Comparison of ENCODE assay signal across 12 cellular contexts in genomic region chr9:20835364-20836286, GRCh38.
DNase-seq lines count a peak whose midpoint lies in the region; ATAC-seq and TF ChIP-seq lines count a peak whose summit lies in the region.
"Had no signal": no experiment of that assay in that cellular context is flagged by ENCODE, and none has a peak within 500 bp of the region (broad histone marks: within the 10 kb centered on the region; RNA-seq: fewer than 3 reads in every experiment).

No MANE protein-coding gene starts in this region.

- no peak overlapping the region for H3K14ac ChIP-seq in mesenchymal stem cell (ENCODE audit: low read length in 2 of 2)

- in situ Hi-C loops in Caki2 (cut with HindIII; ENCODE audit: low pct_unique_long_range_greater_than_20kb, low sequenced_read_pairs) (no loop called here), mammary epithelial cell (cut with MboI; ENCODE audit: low sequenced_read_pairs in 2 of 2) (no loop called here)

- TF ChIP-seq CTCF in mammary epithelial cell (conservative IDR thresholded peaks at IDR 0.05 in 1 of 2, IDR thresholded peaks at IDR 0.05 in 1 of 2; ENCODE audit: extremely low read depth in 1 of 2, insufficient read depth in 1 of 2, low read depth in 1 of 2, low read length in 2 of 2) (no peak), spleen (IDR thresholded peaks at IDR 0.05 in 8 of 11, conservative IDR thresholded peaks at IDR 0.05 in 3 of 11) (no peak)
- TF ChIP-seq CTCF in CD4-positive, alpha-beta T cell (IDR thresholded peaks at IDR 0.05), result no peak

- no peaks in the 10 kb centered on the region for H3K79me2 ChIP-seq in mammary epithelial cell (ENCODE audit: insufficient read depth, low read length)

- H3K4me3 Mint-ChIP-seq in CD4-positive, alpha-beta T cell, result no peak overlapping the region
- H3K4me3 Mint-ChIP-seq: CD4-positive, CD25-positive, alpha-beta regulatory T cell had no signal

- H3K27ac Mint-ChIP-seq in CD4-positive, alpha-beta T cell, result no peak overlapping the region
- H3K27ac Mint-ChIP-seq: activated T-helper 2 cell treated with anti-CD3 and anti-CD28 coated beads, Interferon-gamma antibody, Interleukin-2, Interleukin-4, amounts not matched to agents 10 μg/mL and 5 μg/mL and 100 μg/mL, durations not matched to agents 14 hours and 24 hours and 36 hours; CD4-positive, CD25-positive, alpha-beta regulatory T cell had no signal

- H3K9ac ChIP-seq in mammary epithelial cell (ENCODE audit: insufficient read depth, low read length) (no peak overlapping the region), mesenchymal stem cell (ENCODE audit: low read length) (no peak overlapping the region)

- dilution Hi-C loops in mammary epithelial cell (cut with HindIII; ENCODE audit: low sequenced_read_pairs), result no loop called here

- no peak overlapping the region for H2BK120ac ChIP-seq in mesenchymal stem cell (ENCODE audit: low read depth, low read length)

- peaks cover 5% of the 10 kb centered on the region for H3K79me1 ChIP-seq in mesenchymal stem cell (replicated peaks; ENCODE audit: low read length, poor library complexity, severe bottlenecking)

- TF ChIP-seq POLR2A in spleen (IDR thresholded peaks at IDR 0.05), result no peak

- WGBS in mammary epithelial cell (ENCODE audit: low coverage, missing lambda C conversion rate), result 74% methylated on average over 6 of the region's 6 CpGs
- 85% methylated on average over 5 of the region's 6 CpGs for WGBS in mesenchymal stem cell
- 69 to 80% (median 75%) methylated on average over 6 of the region's 6 CpGs for WGBS in spleen, 5 donors

- no peak overlapping the region for H3K4me2 ChIP-seq in mammary epithelial cell (ENCODE audit: insufficient read depth, low read depth, low read length)
- no peak overlapping the region for H3K4me2 ChIP-seq in mesenchymal stem cell (ENCODE audit: low read length, poor library complexity, severe bottlenecking)

- peaks cover 21% of the 10 kb centered on the region for H3K36me3 Mint-ChIP-seq in CD4-positive, alpha-beta T cell (ENCODE audit: low read depth)

- ATAC-seq in CD4-positive, alpha-beta T cell (ENCODE audit: poor library complexity), result no peak

- no peak overlapping the region for H2AFZ ChIP-seq in mammary epithelial cell (ENCODE audit: low read depth, low read length)
- no peak overlapping the region for H2AFZ ChIP-seq in mesenchymal stem cell (ENCODE audit: low read depth, low read length)

- peak; percentile 19 for DNase-seq in Caki2 (ENCODE audit: low read depth)
- peak; percentile 87 for DNase-seq in M059J (ENCODE audit: low read depth)
- peak; percentile 54 for DNase-seq in mammary epithelial cell
- peak; percentile 48 for DNase-seq in mesenchymal stem cell
- no peak for DNase-seq in NCI-H82 treated with DMSO at 0.1 percent for 48 hours (lab: John Stamatoyannopoulos, UW; ENCODE audit: unreplicated experiment)
- no peak for DNase-seq in spleen
- DNase-seq in activated CD8-positive, alpha-beta memory T cell treated with anti-CD3 and anti-CD28 coated beads, Interleukin-2, amount 50 U/mL, for 48 hours, result no peak
- no peak for DNase-seq in CD4-positive, alpha-beta T cell
- DNase-seq: CD4-positive, CD25-positive, alpha-beta regulatory T cell; effector CD8-positive, alpha-beta T cell; OCI-M1 had no signal

- no peak overlapping the region for H4K8ac ChIP-seq in mesenchymal stem cell (ENCODE audit: low read length)

- no peaks in the 10 kb centered on the region for H3K27me3 Mint-ChIP-seq in CD4-positive, alpha-beta T cell
- H3K27me3 Mint-ChIP-seq: CD4-positive, CD25-positive, alpha-beta regulatory T cell had no signal

- no peaks in the 10 kb centered on the region for H3K4me1 Mint-ChIP-seq in CD4-positive, alpha-beta T cell (ENCODE audit: low read depth)

- no peaks in the 10 kb centered on the region for H3K9me3 Mint-ChIP-seq in CD4-positive, alpha-beta T cell
- H3K9me3 Mint-ChIP-seq: activated T-helper 2 cell treated with anti-CD3 and anti-CD28 coated beads, Interferon-gamma antibody, Interleukin-2, Interleukin-4, amounts not matched to agents 10 μg/mL and 5 μg/mL and 100 μg/mL, durations not matched to agents 14 hours and 24 hours and 36 hours had no signal

- no peak overlapping the region for H3K23ac ChIP-seq in mesenchymal stem cell (ENCODE audit: low read length in 2 of 2)

- H2BK15ac ChIP-seq in mesenchymal stem cell (ENCODE audit: low read depth, poor library complexity, severe bottlenecking), result no peak overlapping the region

- no peak overlapping the region for H3K4me3 ChIP-seq in mammary epithelial cell (replicated peaks in 1 of 3; ENCODE audit: insufficient read depth in 1 of 3, low read depth in 2 of 3, low read length in 3 of 3)
- no peak overlapping the region for H3K4me3 ChIP-seq in mesenchymal stem cell (ENCODE audit: insufficient read depth in 1 of 2, low read depth in 1 of 2, low read length in 2 of 2)
- no peak overlapping the region for H3K4me3 ChIP-seq in spleen

- H4K91ac ChIP-seq in mesenchymal stem cell (ENCODE audit: low read length), result no peak overlapping the region

- no peak overlapping the region for H2BK12ac ChIP-seq in mesenchymal stem cell (ENCODE audit: low read length in 2 of 2)

- no TSS peak for BruUV-seq in mammary epithelial cell (replicated peaks; lab: Mats Ljungman, UMichigan)

- H3K27ac ChIP-seq in mammary epithelial cell (ENCODE audit: insufficient read depth, low read depth, low read length), result no peak overlapping the region
- H3K27ac ChIP-seq in mesenchymal stem cell (ENCODE audit: low read length, poor library complexity, severe bottlenecking), result peak overlapping the region; percentile 14
- H3K27ac ChIP-seq in spleen, result no peak overlapping the region
- no peak overlapping the region for H3K27ac ChIP-seq in CD4-positive, alpha-beta T cell (ENCODE audit: low read depth, low read length)

- peaks cover 9% of the 10 kb centered on the region for H3K4me1 ChIP-seq in mammary epithelial cell (ENCODE audit: insufficient read depth, low read length)
- H3K4me1 ChIP-seq in mesenchymal stem cell (ENCODE audit: control insufficient read depth, insufficient read depth, low read depth, low read length), result no peaks in the 10 kb centered on the region
- no peaks in the 10 kb centered on the region for H3K4me1 ChIP-seq in spleen

- no peak overlapping the region for H3K4ac ChIP-seq in mesenchymal stem cell (ENCODE audit: low read depth in 1 of 2, low read length in 2 of 2)

- intact Hi-C loops in mammary epithelial cell (cut with micrococcal nuclease), result no loop called here
- intact Hi-C loops in spleen (cut with DNase I; ENCODE audit: low total_unique reads), result no loop called here
- intact Hi-C loops in CD4-positive, alpha-beta T cell (cut with DNase I, micrococcal nuclease), result no loop called here

- no peaks in the 10 kb centered on the region for H3K9me3 ChIP-seq in mammary epithelial cell (replicated peaks; ENCODE audit: insufficient read depth, low read length)
- H3K9me3 ChIP-seq in mesenchymal stem cell (ENCODE audit: control insufficient read depth, low read length), result peaks cover 5% of the 10 kb centered on the region
- peaks cover 0 to 5% (median 0%) of the 10 kb centered on the region in 8 donors for H3K9me3 ChIP-seq in spleen
- no peaks in the 10 kb centered on the region for H3K9me3 ChIP-seq in CD4-positive, alpha-beta T cell (ENCODE audit: control insufficient read depth, low read length)

- H2BK5ac ChIP-seq in mesenchymal stem cell (ENCODE audit: low read depth, low read length, poor library complexity, severe bottlenecking), result no peak overlapping the region

- no peaks in the 10 kb centered on the region for H3K36me3 ChIP-seq in mammary epithelial cell (ENCODE audit: insufficient read depth, low read length)
- peaks cover 4 to 20% of the 10 kb centered on the region in 2 experiments for H3K36me3 ChIP-seq in mesenchymal stem cell (ENCODE audit: control insufficient read depth in 1 of 2, insufficient read depth in 2 of 2, low read depth in 1 of 2, low read length in 2 of 2)
- peaks cover 0 to 13% (median 0%) of the 10 kb centered on the region in 6 donors for H3K36me3 ChIP-seq in spleen

- H2AK5ac ChIP-seq in mesenchymal stem cell (ENCODE audit: low read length, severe bottlenecking), result no peak overlapping the region

- no peaks in the 10 kb centered on the region for H4K20me1 ChIP-seq in mammary epithelial cell (ENCODE audit: insufficient read depth, low read length)

- H3K27me3 ChIP-seq in mammary epithelial cell (ENCODE audit: insufficient read depth, low read length) (no peaks in the 10 kb centered on the region), mesenchymal stem cell (ENCODE audit: control insufficient read depth in 1 of 2, insufficient read depth in 1 of 2, low read length in 2 of 2) (no peaks in the 10 kb centered on the region), spleen (replicated peaks in 1 of 7) (no peaks in the 10 kb centered on the region)
- no peaks in the 10 kb centered on the region for H3K27me3 ChIP-seq in CD4-positive, alpha-beta T cell (ENCODE audit: control insufficient read depth, insufficient read depth, low read length)

- CTCF ChIA-PET in mammary epithelial cell (lab: Charles Lee; ENCODE audit: low non-redundant PET), result no interaction called here
- CTCF ChIA-PET in CD4-positive, alpha-beta T cell (lab: Charles Lee), result no interaction called here

- POLR2A ChIA-PET in CD4-positive, alpha-beta T cell (lab: Charles Lee), result no interaction called here

- H3K18ac ChIP-seq in mesenchymal stem cell (ENCODE audit: low read depth in 1 of 2, low read length in 2 of 2), result no peak overlapping the region

Comparison
In these comparisons a context has a peak if more than half of its experiments do, and no peak if none do; other contexts are left out.
1. DNase-seq: peak in Caki2 (single experiment), M059J (single experiment), mammary epithelial cell (single experiment) and mesenchymal stem cell (single experiment); none in NCI-H82 treated with DMSO at 0.1 percent for 48 hours (single experiment), spleen (single experiment), activated CD8-positive, alpha-beta memory T cell treated with anti-CD3 and anti-CD28 coated beads, Interleukin-2, amount 50 U/mL, for 48 hours (single experiment) and CD4-positive, alpha-beta T cell (0 of 10).